8 cellular contexts compared by ENCODE assay signal in genomic region chr14:35291709-35292050, GRCh38. TPM values are rescaled to one million over a fixed set of nuclear protein-coding genes. Genes with fewer than 3 reads are reported as not detected.
DNase-seq lines count a peak whose midpoint lies in the region; ATAC-seq and TF ChIP-seq lines count a peak whose summit lies in the region.
"Not testable (repeated sequence)": the region's sequence is repeated elsewhere in the genome, so short reads cannot be mapped to it uniquely, and the experiment has no call there.

No MANE protein-coding gene starts in this region.

- CTCF ChIA-PET in Caco-2 (lab: Charles Lee), result interaction anchor here (0.6 to 1.8 kb wide), 8 partner anchors 8 to 416 kb away, joined by 3 to 13 read pairs (median 4); partner anchors contain the start of genes BAZ1A and NFKBIA

- POLR2A ChIA-PET in Caco-2 (lab: Charles Lee), result interaction anchor here (0.5 to 2.1 kb wide), 18 partner anchors 10 to 1170 kb away, joined by 3 to 47 read pairs (median 4); partner anchors contain the start of genes FAM177A1, NFKBIA, PPP2R3C and PRORP

- peak overlapping the region; percentile 97 for H3K27ac Mint-ChIP-seq in Caco-2 (ENCODE audit: unreplicated experiment)
- peak overlapping the region; percentile 98 for H3K27ac Mint-ChIP-seq in activated CD4-positive, alpha-beta T cell treated with anti-CD3 and anti-CD28 coated beads, Interleukin-2, amount 10 ng/mL, durations not matched to agents 24 days and 14 days

- not testable (repeated sequence) for H3K4me1 Mint-ChIP-seq in Caco-2 (ENCODE audit: low read depth, unreplicated experiment)
- peaks cover 52% of the 10 kb centered on the region for H3K4me1 Mint-ChIP-seq in activated CD4-positive, alpha-beta T cell treated with anti-CD3 and anti-CD28 coated beads, Interleukin-2, amount 10 ng/mL, durations not matched to agents 24 days and 14 days

- not testable (repeated sequence) for DNase-seq in Caco-2; LNCaP clone FGC (ENCODE audit: low read depth); activated CD4-positive, alpha-beta T cell treated with anti-CD3 and anti-CD28 coated beads, Interleukin-2, amount 10 ng/mL, durations not matched to agents 24 days and 14 days; brain microvascular endothelial cell; fibroblast of mammary gland (ENCODE audit: low read depth); right lobe of liver; ovary

- TF ChIP-seq CTCF in Caco-2 (IDR thresholded peaks at IDR 0.05; ENCODE audit: insufficient read depth in 1 of 2, low read depth in 1 of 2, low read length in 1 of 2, severe bottlenecking in 1 of 2, unreplicated experiment in 1 of 2); LNCaP clone FGC (IDR thresholded peaks at IDR 0.05; ENCODE audit: control insufficient read depth, extremely low read depth, insufficient read depth); brain microvascular endothelial cell (IDR thresholded peaks at IDR 0.05; ENCODE audit: low read depth, low read length, missing control alignments); fibroblast of mammary gland (conservative IDR thresholded peaks at IDR 0.05; ENCODE audit: control insufficient read depth, insufficient read depth, low read depth, low read length); right lobe of liver (IDR thresholded peaks at IDR 0.05); ovary (IDR thresholded peaks at IDR 0.05): not testable (repeated sequence)

- H3K4me3 ChIP-seq in Caco-2 (ENCODE audit: low read depth, low read length) (peak overlapping the region; percentile 91), LNCaP clone FGC (ENCODE audit: low read depth, low read length) (peak overlapping the region; percentile 99), brain microvascular endothelial cell (ENCODE audit: low read depth, low read length) (peak overlapping the region; percentile 99), fibroblast of mammary gland (ENCODE audit: control insufficient read depth, low read depth, low read length) (peak overlapping the region; percentile 98), right lobe of liver (peak overlapping the region; percentile 82 to 92 (median 89)), ovary (peak overlapping the region; percentile 84), thymus (ENCODE audit: low read length) (peak overlapping the region; percentile 75)

- in situ Hi-C loops in brain microvascular endothelial cell (cut with HindIII; ENCODE audit: low pct_ligation_motif_present, low sequenced_read_pairs), result not testable (repeated sequence)

- BruUV-seq in Caco-2 (replicated peaks; lab: Mats Ljungman, UMichigan), result TSS peak; percentile 92

- TF ChIP-seq EP300 in ovary (IDR thresholded peaks at IDR 0.05), result not testable (repeated sequence)

- H3K36me3 Mint-ChIP-seq in Caco-2 (ENCODE audit: insufficient read depth, unreplicated experiment), result peaks cover 16% of the 10 kb centered on the region
- H3K36me3 Mint-ChIP-seq in activated CD4-positive, alpha-beta T cell treated with anti-CD3 and anti-CD28 coated beads, Interleukin-2, amount 10 ng/mL, durations not matched to agents 24 days and 14 days (ENCODE audit: low read depth), result peaks cover 24% of the 10 kb centered on the region

- H3K4me3 Mint-ChIP-seq in Caco-2 (ENCODE audit: unreplicated experiment), result peak overlapping the region; percentile 92
- H3K4me3 Mint-ChIP-seq in activated CD4-positive, alpha-beta T cell treated with anti-CD3 and anti-CD28 coated beads, Interleukin-2, amount 10 ng/mL, durations not matched to agents 24 days and 14 days, result peak overlapping the region; percentile 100

- WGBS in right lobe of liver (ENCODE audit: insufficient coverage, low coverage, low lambda C conversion rate, missing lambda C conversion rate), result 0% methylated on average over 11 of the region's 11 CpGs
- WGBS in ovary, 3 donors, result 0 to 1% (median 0%) methylated on average over 11 of the region's 11 CpGs
- 1% methylated on average over 11 of the region's 11 CpGs for WGBS in thymus

- not testable (repeated sequence) for H3K27me3 Mint-ChIP-seq in Caco-2 (ENCODE audit: insufficient read depth, unreplicated experiment); activated CD4-positive, alpha-beta T cell treated with anti-CD3 and anti-CD28 coated beads, Interleukin-2, amount 10 ng/mL, durations not matched to agents 24 days and 14 days

- not testable (repeated sequence) for ATAC-seq in right lobe of liver

- H3K36me3 ChIP-seq in Caco-2 (ENCODE audit: control insufficient read depth, insufficient read depth, low read length); brain microvascular endothelial cell (replicated peaks); right lobe of liver; ovary; thymus (ENCODE audit: control insufficient read depth, insufficient read depth): not testable (repeated sequence)

- intact Hi-C loops in Caco-2 (cut with micrococcal nuclease; ENCODE audit: unreplicated experiment) (loop anchor here (1.0 to 10.0 kb wide), 5 partner anchors 41 to 245 kb away; partner anchors contain the start of genes FAM177A1, NFKBIA, PPP2R3C and PRORP), ovary (cut with DNase I) (loop anchor here in 2 of 4 donors (2.0 to 10.0 kb wide), 2 partner anchors 113 kb away; partner anchors contain the start of gene NFKBIA (in 2 of the 2))
- intact Hi-C loops in activated CD4-positive, alpha-beta T cell treated with anti-CD3 and anti-CD28 coated beads, Interleukin-2, amount 10 ng/mL, durations not matched to agents 24 days and 14 days (cut with micrococcal nuclease), result loop anchor here (1.0 to 10.0 kb wide), 8 partner anchors 23 to 417 kb away; partner anchors contain the start of genes BAZ1A, FAM177A1, NFKBIA and PRORP
- intact Hi-C loops in right lobe of liver (cut with DNase I), result not testable (repeated sequence)

- H3K4me1 ChIP-seq in Caco-2; ovary (ENCODE audit: insufficient read depth): not testable (repeated sequence)
- peaks cover 0 to 44% (median 19%) of the 10 kb centered on the region in 4 donors for H3K4me1 ChIP-seq in right lobe of liver
- H3K4me1 ChIP-seq in thymus (ENCODE audit: control insufficient read depth, insufficient read depth, low read length), result peaks cover 44% of the 10 kb centered on the region

- H3K27ac ChIP-seq in brain microvascular endothelial cell, result peak overlapping the region; percentile 92
- peak overlapping the region; percentile 86 to 93 (median 92) for H3K27ac ChIP-seq in right lobe of liver
- not testable (repeated sequence) for H3K27ac ChIP-seq in ovary
- peak overlapping the region; percentile 93 for H3K27ac ChIP-seq in thymus (ENCODE audit: low read depth)

- H3K9me3 ChIP-seq in Caco-2; right lobe of liver; ovary; thymus (ENCODE audit: control insufficient read depth): not testable (repeated sequence)

- not testable (repeated sequence) for H3K9me3 Mint-ChIP-seq in Caco-2 (ENCODE audit: unreplicated experiment); activated CD4-positive, alpha-beta T cell treated with anti-CD3 and anti-CD28 coated beads, Interleukin-2, amount 10 ng/mL, durations not matched to agents 24 days and 14 days

- not testable (repeated sequence) for TF ChIP-seq POLR2A in right lobe of liver (IDR thresholded peaks at IDR 0.05); ovary (IDR thresholded peaks at IDR 0.05)

- not testable (repeated sequence) for H3K27me3 ChIP-seq in Caco-2 (replicated peaks; ENCODE audit: control insufficient read depth, insufficient read depth, low read length); brain microvascular endothelial cell (replicated peaks); right lobe of liver; ovary; thymus (ENCODE audit: control insufficient read depth, insufficient read depth)

RNA-seq across cellular contexts. Expression of gene PSMA6, which starts 0.5 kb away (rescaled TPM):
- total RNA-seq in Caco-2 (2022), result 246 and 247 TPM in 2 replicates
- 501 and 522 TPM in 2 replicates for total RNA-seq in activated CD4-positive, alpha-beta T cell treated with anti-CD3 and anti-CD28 coated beads, Interleukin-2, amount 10 ng/mL, durations not matched to agents 24 days and 14 days
- total RNA-seq in right lobe of liver, result 100 to 1,000 TPM in 1 of 6 experiments, 10 to 100 TPM in 5; 66.9 to 122 (median 81.1) TPM
- 100 to 1,000 TPM in 4 of 7 donors, 10 to 100 TPM in 3; 85.2 to 157 (median 102) TPM for total RNA-seq in ovary
- 100 to 1,000 TPM; 101 to 156 TPM for polyA plus RNA-seq in ovary
- 206 TPM for polyA plus RNA-seq in thymus
